2 cellular contexts compared by ENCODE assay signal in genomic region chr17:82933911-82934310, GRCh38.
TF ChIP-seq lines count a peak whose summit lies in the region.

No MANE protein-coding gene starts in this region.

TF ChIP-seq in HCT116, 20 proteins besides CTCF, POLR2A, EP300 and RAD21 (continued from another document):
- TF ChIP-seq YY1 (IDR thresholded peaks at IDR 0.05; ENCODE audit: extremely low read depth, insufficient replicate concordance, low read depth, low read length) = no peak
- TF ChIP-seq ELF1 (IDR thresholded peaks at IDR 0.05; ENCODE audit: borderline replicate concordance, low read depth) = no peak

TF ChIP-seq in WTC11, 78 proteins besides CTCF, POLR2A, EP300 and RAD21 (continued from another document):
- TF ChIP-seq, protein P1, sequence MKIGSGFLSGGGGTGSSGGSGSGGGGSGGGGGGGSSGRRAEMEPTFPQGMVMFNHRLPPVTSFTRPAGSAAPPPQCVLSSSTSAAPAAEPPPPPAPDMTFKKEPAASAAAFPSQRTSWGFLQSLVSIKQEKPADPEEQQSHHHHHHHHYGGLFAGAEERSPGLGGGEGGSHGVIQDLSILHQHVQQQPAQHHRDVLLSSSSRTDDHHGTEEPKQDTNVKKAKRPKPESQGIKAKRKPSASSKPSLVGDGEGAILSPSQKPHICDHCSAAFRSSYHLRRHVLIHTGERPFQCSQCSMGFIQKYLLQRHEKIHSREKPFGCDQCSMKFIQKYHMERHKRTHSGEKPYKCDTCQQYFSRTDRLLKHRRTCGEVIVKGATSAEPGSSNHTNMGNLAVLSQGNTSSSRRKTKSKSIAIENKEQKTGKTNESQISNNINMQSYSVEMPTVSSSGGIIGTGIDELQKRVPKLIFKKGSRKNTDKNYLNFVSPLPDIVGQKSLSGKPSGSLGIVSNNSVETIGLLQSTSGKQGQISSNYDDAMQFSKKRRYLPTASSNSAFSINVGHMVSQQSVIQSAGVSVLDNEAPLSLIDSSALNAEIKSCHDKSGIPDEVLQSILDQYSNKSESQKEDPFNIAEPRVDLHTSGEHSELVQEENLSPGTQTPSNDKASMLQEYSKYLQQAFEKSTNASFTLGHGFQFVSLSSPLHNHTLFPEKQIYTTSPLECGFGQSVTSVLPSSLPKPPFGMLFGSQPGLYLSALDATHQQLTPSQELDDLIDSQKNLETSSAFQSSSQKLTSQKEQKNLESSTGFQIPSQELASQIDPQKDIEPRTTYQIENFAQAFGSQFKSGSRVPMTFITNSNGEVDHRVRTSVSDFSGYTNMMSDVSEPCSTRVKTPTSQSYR (CRISPR knock-in tag; IDR thresholded peaks at IDR 0.05) = no peak
- TF ChIP-seq, protein P2, sequence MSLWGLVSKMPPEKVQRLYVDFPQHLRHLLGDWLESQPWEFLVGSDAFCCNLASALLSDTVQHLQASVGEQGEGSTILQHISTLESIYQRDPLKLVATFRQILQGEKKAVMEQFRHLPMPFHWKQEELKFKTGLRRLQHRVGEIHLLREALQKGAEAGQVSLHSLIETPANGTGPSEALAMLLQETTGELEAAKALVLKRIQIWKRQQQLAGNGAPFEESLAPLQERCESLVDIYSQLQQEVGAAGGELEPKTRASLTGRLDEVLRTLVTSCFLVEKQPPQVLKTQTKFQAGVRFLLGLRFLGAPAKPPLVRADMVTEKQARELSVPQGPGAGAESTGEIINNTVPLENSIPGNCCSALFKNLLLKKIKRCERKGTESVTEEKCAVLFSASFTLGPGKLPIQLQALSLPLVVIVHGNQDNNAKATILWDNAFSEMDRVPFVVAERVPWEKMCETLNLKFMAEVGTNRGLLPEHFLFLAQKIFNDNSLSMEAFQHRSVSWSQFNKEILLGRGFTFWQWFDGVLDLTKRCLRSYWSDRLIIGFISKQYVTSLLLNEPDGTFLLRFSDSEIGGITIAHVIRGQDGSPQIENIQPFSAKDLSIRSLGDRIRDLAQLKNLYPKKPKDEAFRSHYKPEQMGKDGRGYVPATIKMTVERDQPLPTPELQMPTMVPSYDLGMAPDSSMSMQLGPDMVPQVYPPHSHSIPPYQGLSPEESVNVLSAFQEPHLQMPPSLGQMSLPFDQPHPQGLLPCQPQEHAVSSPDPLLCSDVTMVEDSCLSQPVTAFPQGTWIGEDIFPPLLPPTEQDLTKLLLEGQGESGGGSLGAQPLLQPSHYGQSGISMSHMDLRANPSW (CRISPR knock-in tag; conservative IDR thresholded peaks at IDR 0.05; ENCODE audit: low read depth) = no peak
TF ChIP-seq in WTC11: peak in this region for 0.
